Comparison of ENCODE assay signal across 1 cellular context in the genomic region with DNA sequence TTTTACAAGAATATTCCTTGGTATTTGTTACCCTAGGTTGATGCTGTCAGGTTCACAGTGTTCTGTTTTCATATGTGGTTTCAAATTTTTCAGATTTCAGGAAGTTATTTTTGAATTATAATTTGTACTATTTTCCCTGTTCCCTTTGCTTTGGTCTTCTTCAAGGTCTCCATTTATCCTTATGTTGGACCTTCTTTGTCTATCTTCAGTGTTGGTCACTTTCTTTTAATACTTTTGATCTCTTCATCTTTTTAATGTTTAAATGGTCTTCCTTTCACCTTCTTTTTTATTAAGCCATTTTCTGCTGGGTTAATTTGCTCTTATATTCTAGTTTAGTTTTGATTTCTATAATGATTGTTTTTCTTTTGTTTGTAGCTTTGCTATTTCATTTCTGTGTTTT.
A peak's percentile ranks its signal among the peaks of the same experiment; 100 is the strongest.
TF ChIP-seq lines count a peak whose summit lies in the region.

No MANE protein-coding gene starts in this region.

TF ChIP-seq in HEK293, 187 proteins besides CTCF, POLR2A, EP300 and RAD21 (continued from another document):
- TF ChIP-seq, protein P1, sequence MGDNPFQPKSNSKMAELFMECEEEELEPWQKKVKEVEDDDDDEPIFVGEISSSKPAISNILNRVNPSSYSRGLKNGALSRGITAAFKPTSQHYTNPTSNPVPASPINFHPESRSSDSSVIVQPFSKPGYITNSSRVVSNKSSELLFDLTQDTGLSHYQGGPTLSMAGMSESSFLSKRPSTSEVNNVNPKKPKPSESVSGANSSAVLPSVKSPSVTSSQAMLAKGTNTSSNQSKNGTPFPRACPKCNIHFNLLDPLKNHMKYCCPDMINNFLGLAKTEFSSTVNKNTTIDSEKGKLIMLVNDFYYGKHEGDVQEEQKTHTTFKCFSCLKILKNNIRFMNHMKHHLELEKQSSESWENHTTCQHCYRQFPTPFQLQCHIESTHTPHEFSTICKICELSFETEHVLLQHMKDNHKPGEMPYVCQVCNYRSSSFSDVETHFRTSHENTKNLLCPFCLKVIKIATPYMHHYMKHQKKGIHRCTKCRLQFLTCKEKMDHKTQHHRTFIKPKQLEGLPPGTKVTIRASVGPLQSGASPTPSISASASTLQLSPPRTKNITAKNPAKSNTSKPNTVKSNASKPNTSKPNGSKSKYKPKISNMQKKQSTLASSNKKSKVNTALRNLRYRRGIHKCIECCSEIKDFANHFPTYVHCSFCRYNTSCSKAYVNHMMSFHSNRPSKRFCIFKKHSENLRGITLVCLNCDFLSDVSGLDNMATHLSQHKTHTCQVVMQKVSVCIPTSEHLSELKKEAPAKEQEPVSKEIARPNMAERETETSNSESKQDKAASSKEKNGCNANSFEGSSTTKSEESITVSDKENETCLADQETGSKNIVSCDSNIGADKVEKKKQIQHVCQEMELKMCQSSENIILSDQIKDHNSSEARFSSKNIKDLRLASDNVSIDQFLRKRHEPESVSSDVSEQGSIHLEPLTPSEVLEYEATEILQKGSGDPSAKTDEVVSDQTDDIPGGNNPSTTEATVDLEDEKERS (tag by site-specific recombination; IDR thresholded peaks at IDR 0.05) = peak; percentile 54; the same call in 1 of the 2 replicates
- TF ChIP-seq ZNF768 (tag by site-specific recombination; IDR thresholded peaks at IDR 0.05) (no peak), ZNF133 (tag by site-specific recombination; IDR thresholded peaks at IDR 0.05) (peak; percentile 100)
TF ChIP-seq in HEK293: peak in this region for 4.
